Comparison of ENCODE assay signal across 31 cellular contexts in the genomic region with DNA sequence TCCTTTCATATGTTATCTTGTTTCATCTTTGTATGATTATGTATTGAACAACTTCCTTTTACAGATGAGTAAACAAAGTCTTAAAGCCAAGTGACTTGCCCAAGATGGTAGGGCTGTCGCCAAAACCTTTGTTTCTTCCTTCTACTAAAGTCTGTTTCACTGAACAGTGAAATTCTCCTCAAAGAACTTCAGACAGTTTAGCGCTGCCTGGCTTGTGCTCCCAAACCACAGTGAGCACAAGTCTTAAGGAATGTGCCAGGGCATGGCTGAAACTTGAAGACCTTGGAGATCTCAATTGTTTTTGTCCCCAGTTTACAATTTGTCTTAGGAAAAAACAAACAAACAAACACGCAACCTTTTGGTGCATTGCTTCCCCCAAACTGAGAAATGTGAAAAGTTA.
"Had no signal": no experiment of that assay in that cellular context is flagged by ENCODE, and none has a peak within 500 bp of the region (broad histone marks: within the 10 kb centered on the region; RNA-seq: fewer than 3 reads in every experiment).

No MANE protein-coding gene starts in this region.

- H3K36me3 ChIP-seq: MG63, SJCRH30 had no signal

- H3K27me3 ChIP-seq: MG63, SJCRH30 had no signal

- H3K27me3 Mint-ChIP-seq: activated CD8-positive, alpha-beta T cell treated with anti-CD3 and anti-CD28 coated beads for 36 hours; activated naive CD8-positive, alpha-beta T cell treated with anti-CD3 and anti-CD28 coated beads for 36 hours; activated T-helper 17 cell treated with anti-CD3 and anti-CD28 coated beads, Interleukin-2, amount 50 U/mL, for 72 hours; brain had no signal

- H3K9me3 ChIP-seq: MG63, SJCRH30 had no signal

- H3K4me1 ChIP-seq: SJCRH30 had no signal

- H3K4me3 ChIP-seq: MG63, SJCRH30, SK-N-MC had no signal

- H3K27ac ChIP-seq: SJCRH30, SK-N-MC, WERI-Rb-1 had no signal

- H3K9me3 Mint-ChIP-seq: activated CD8-positive, alpha-beta T cell treated with anti-CD3 and anti-CD28 coated beads for 36 hours; activated naive CD8-positive, alpha-beta T cell treated with anti-CD3 and anti-CD28 coated beads for 36 hours; activated T-cell treated with anti-CD3 and anti-CD28 coated beads, Interleukin-2, amount 50 U/mL, for 72 hours; activated T-helper 17 cell treated with anti-CD3 and anti-CD28 coated beads, Interleukin-2, amount 50 U/mL, for 72 hours; brain had no signal

- H3K27ac Mint-ChIP-seq: activated CD8-positive, alpha-beta T cell treated with anti-CD3 and anti-CD28 coated beads for 36 hours; activated naive CD8-positive, alpha-beta T cell treated with anti-CD3 and anti-CD28 coated beads for 36 hours; activated T-cell treated with anti-CD3 and anti-CD28 coated beads, Interleukin-2, amount 50 U/mL, for 72 hours; activated T-helper 17 cell treated with anti-CD3 and anti-CD28 coated beads, Interleukin-2, amount 50 U/mL, for 72 hours; brain had no signal

- H3K4me3 Mint-ChIP-seq: activated CD8-positive, alpha-beta T cell treated with anti-CD3 and anti-CD28 coated beads for 36 hours; activated naive CD8-positive, alpha-beta T cell treated with anti-CD3 and anti-CD28 coated beads for 36 hours; activated T-cell treated with anti-CD3 and anti-CD28 coated beads, Interleukin-2, amount 50 U/mL, for 72 hours; activated T-helper 17 cell treated with anti-CD3 and anti-CD28 coated beads, Interleukin-2, amount 50 U/mL, for 72 hours; brain had no signal

- ATAC-seq: activated CD8-positive, alpha-beta T cell treated with anti-CD3 and anti-CD28 coated beads for 36 hours; activated T-cell treated with anti-CD3 and anti-CD28 coated beads, Interleukin-2, amount 50 U/mL, for 72 hours; activated T-helper 17 cell treated with anti-CD3 and anti-CD28 coated beads, Interleukin-2, amount 50 U/mL, for 72 hours; Panc1 had no signal

- DNase-seq: activated CD4-positive, alpha-beta T cell treated with anti-CD3 and anti-CD28 coated beads for 1 hour; activated CD4-positive, alpha-beta T cell treated with anti-CD3 and anti-CD28 coated beads for 48 hours; activated CD4-positive, alpha-beta T cell treated with anti-CD3 and anti-CD28 coated beads, Interleukin-2, amount 50 U/mL, for 4 hours; activated CD4-positive, CD25-positive, alpha-beta regulatory T cell; activated CD8-positive, alpha-beta T cell treated with anti-CD3 and anti-CD28 coated beads for 36 hours; activated effector memory CD4-positive, alpha-beta T cell treated with anti-CD3 and anti-CD28 coated beads, Interleukin-2, amount 50 U/mL, for 16 hours; activated naive CD4-positive, alpha-beta T cell; activated naive CD4-positive, alpha-beta T cell treated with anti-CD3 and anti-CD28 coated beads, Interleukin-2, amount 50 U/mL, for 16 hours; activated naive CD8-positive, alpha-beta T cell treated with anti-CD3 and anti-CD28 coated beads for 36 hours; activated T-cell treated with anti-CD3 and anti-CD28 coated beads, Interleukin-2, amount 50 U/mL, for 1 hour; activated T-cell treated with anti-CD3 and anti-CD28 coated beads, Interleukin-2, amount 50 U/mL, for 72 hours; amniotic stem cell; aorta; caudate nucleus; Kasumi-1; KG1; MG63; NCI-H1092; NCI-H1436 treated with DMSO at 0.1 percent for 48 hours; NCI-H1694 treated with DMSO at 0.1 percent for 48 hours; NCI-H2029; NCI-H345; NCI-H524 treated with DMSO at 0.1 percent for 48 hours; SHP77; SJCRH30; T1000; WERI-Rb-1 had no signal

- H3K4me1 Mint-ChIP-seq: activated T-helper 17 cell treated with anti-CD3 and anti-CD28 coated beads, Interleukin-2, amount 50 U/mL, for 72 hours had no signal
